Comparison of ENCODE assay signal across 8 cellular contexts in the genomic region with DNA sequence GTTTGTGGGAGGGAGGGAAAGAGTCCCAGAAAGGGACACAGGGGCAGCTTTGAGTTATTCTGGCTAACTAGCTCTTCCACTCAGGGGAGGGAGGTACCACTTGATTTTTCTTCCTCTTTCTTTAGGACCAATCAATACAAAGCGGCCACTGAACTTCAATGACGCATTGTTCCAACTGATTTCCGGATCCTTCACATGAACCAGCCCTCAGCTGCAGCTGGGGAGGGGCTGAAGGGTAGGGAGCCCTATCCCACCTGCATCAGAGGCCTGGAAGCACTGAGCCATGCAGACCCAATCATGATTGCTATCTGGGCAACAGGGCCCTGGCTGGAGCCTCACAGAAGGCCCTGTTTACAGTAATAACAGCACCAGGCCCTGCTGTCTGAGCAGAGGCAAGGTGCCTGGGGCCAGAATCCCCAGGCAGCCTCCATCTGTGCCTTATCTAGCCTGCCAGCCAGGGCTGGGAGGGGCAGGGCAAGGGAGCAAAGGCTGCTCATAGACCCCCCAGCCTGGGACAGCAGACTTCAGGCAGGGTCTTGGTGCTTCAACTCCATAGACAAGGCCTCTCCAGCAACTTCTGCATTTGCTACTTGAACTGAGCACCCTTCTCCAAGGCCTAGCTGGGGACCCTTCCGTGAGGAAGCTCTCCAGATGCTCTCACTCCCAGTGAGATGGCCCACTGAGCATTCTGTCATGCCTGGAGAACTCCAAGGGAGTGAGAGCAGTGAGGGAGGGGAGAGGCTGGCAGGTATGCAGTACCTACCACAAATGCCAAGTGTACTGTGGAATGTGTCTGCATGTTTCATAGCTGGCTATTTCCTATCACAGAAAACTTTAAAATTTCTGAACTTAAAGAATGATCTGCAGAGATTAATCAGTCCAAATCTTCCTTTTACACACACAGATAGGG.
DNase-seq lines count a peak whose midpoint lies in the region; ATAC-seq, FAIRE-seq and TF ChIP-seq lines count a peak whose summit lies in the region.

No MANE protein-coding gene starts in this region.

- no peaks in the 10 kb centered on the region for H3K27me3 ChIP-seq in GM06990 (replicated peaks; ENCODE audit: control insufficient read depth, insufficient read depth, low read length)

- DNase-seq in GM06990 (ENCODE audit: extremely low read depth, insufficient read length): peak; percentile 67
- peak; percentile 100 for DNase-seq in OCI-M1 (lab: John Stamatoyannopoulos, UW)
- peak; percentile 59 for DNase-seq in germinal center (ENCODE audit: low spot score)
- DNase-seq in retina: peak; percentile 60
- DNase-seq in RCC 7860 (ENCODE audit: low spot score): no peak
- DNase-seq in GM03348 (ENCODE audit: low spot score): no peak

- FAIRE-seq in RCC 7860 (lab: Jason Lieb, UNC): no peak

- H3K36me3 ChIP-seq in GM06990 (ENCODE audit: control insufficient read depth, insufficient read depth, low read length): no peaks in the 10 kb centered on the region; the same call in 1 of the 2 replicates

- no peak overlapping the region for H3K4me3 ChIP-seq in GM06990 (replicated peaks; ENCODE audit: low read depth, low read length)

- ATAC-seq in HG02759 (IDR thresholded peaks at IDR 0.05; ENCODE audit: unreplicated experiment): peak; percentile 85
- no peak for ATAC-seq in HG03108 (IDR thresholded peaks at IDR 0.05; ENCODE audit: unreplicated experiment)

- no peak for TF ChIP-seq CTCF in GM06990 (IDR thresholded peaks at IDR 0.05; ENCODE audit: insufficient read depth, low read length, poor library complexity, severe bottlenecking)

Comparison
In these comparisons a context has a peak if more than half of its experiments do, and no peak if none do; other contexts are left out.
1. DNase-seq: peak in GM06990 (single experiment), OCI-M1 (single experiment), germinal center (single experiment) and retina (single experiment); none in RCC 7860 (single experiment) and GM03348 (single experiment).